In the genomic region with DNA sequence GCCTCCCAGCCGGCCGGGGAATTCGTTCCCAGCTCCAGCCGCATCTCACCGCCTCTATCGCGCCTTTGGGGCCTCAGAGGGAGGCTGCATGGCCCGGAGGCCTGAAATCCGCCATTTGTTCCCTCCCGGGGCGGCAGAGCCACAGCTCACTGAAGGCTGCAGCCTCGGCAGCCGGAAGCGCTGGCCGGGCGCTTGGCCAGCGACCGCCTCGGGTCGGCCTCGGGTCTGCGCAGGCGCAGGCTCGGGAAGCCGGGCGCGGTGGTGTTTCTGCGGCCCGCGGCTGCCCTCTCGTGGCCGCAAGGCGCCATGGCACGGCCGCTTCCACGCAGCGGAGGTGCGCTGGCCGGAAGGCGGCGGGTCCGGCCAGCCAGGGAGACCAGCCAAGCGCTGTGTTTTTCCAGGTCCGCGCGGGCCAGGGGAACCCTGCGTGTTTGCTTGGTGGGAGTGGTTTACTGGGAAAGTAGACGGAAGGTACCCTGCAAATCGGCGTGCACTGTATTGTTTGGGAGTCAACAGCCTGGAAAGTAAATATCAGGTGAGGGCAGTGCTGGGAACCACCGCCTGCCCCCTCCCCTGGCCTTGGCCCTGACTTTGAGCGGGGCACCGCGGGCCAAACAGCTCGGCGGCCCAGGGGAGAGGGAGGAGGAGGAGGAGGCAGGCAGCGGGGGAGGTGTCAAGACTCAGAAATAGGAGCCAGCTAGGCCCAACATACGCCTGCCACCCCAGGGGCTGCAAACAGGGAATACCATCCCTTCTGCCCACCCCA, we compare ENCODE assay signal across 8 cellular contexts. TPM values are rescaled to one million over a fixed set of nuclear protein-coding genes. Genes with fewer than 3 reads are reported as not detected.
A peak's percentile ranks its signal among the peaks of the same experiment; 100 is the strongest.
DNase-seq lines count a peak whose midpoint lies in the region; ATAC-seq and TF ChIP-seq lines count a peak whose summit lies in the region.

No MANE protein-coding gene starts in this region.

- peak overlapping the region; percentile 79 for H3K4me3 ChIP-seq in GM12865 (ENCODE audit: low read depth, low read length)
- H3K4me3 ChIP-seq in NB4 (ENCODE audit: low read depth, low read length) = peak overlapping the region; percentile 38
- H3K4me3 ChIP-seq in adipocyte (ENCODE audit: low read length) = peak overlapping the region; percentile 78

- peak; percentile 90 for DNase-seq in GM12865 (ENCODE audit: low read depth)
- DNase-seq in NB4 (ENCODE audit: low read depth) = peak; percentile 85
- peak; percentile 18 to 55 for DNase-seq in SW 1271 (lab: John Stamatoyannopoulos, UW)
- DNase-seq in adipocyte (ENCODE audit: low read depth) = peak; percentile 94
- peak; percentile 95 for DNase-seq in cardiac septum (ENCODE audit: low spot score)
- peak; percentile 73 to 97 (median 82) for DNase-seq in posterior cingulate gyrus
- peak; percentile 96 for DNase-seq in type B pancreatic cell (ENCODE audit: extremely low spot score, unreplicated experiment)

- peaks cover 61% of the 10 kb centered on the region for H3K27me3 Mint-ChIP-seq in type B pancreatic cell

- H3K27ac Mint-ChIP-seq in type B pancreatic cell = peak overlapping the region; percentile 72

- peak; percentile 58 for TF ChIP-seq POLR2A in NB4 (IDR thresholded peaks at IDR 0.05; ENCODE audit: extremely low read depth, insufficient read length)

- TF ChIP-seq CTCF in GM12865 (IDR thresholded peaks at IDR 0.05; ENCODE audit: insufficient read depth, low read depth, low read length, missing control alignments) = peak; percentile 94
- peak; percentile 68 for TF ChIP-seq CTCF in NB4 (IDR thresholded peaks at IDR 0.05; ENCODE audit: low read depth, low read length)
- peak; percentile 99 for TF ChIP-seq CTCF in type B pancreatic cell (conservative IDR thresholded peaks at IDR 0.05)

- no peaks in the 10 kb centered on the region for H3K36me3 Mint-ChIP-seq in type B pancreatic cell

- intact Hi-C loops in cardiac septum (cut with DNase I) (loop anchor here (1.0 to 5.0 kb wide), 4 partner anchors 41 to 136 kb away; no protein-coding TSS in a partner anchor), posterior cingulate gyrus (cut with DNase I) (loop anchor here (1.0 to 5.0 kb wide), 3 partner anchors 66 to 136 kb away; no protein-coding TSS in a partner anchor)

- H3K9me3 Mint-ChIP-seq in type B pancreatic cell = no peaks in the 10 kb centered on the region

- no peaks in the 10 kb centered on the region for H3K9me3 ChIP-seq in adipocyte (ENCODE audit: control insufficient read depth, low read length)

- peaks cover 16% of the 10 kb centered on the region for H3K4me1 Mint-ChIP-seq in type B pancreatic cell (ENCODE audit: unreplicated experiment)

- ATAC-seq in HG02571 (IDR thresholded peaks at IDR 0.05; ENCODE audit: unreplicated experiment) = peak; percentile 73

- H3K4me3 Mint-ChIP-seq in type B pancreatic cell = peak overlapping the region; percentile 92

- H3K27me3 ChIP-seq in adipocyte (replicated peaks; ENCODE audit: control insufficient read depth, insufficient read depth, low read length) = no peaks in the 10 kb centered on the region

- peaks cover 53% of the 10 kb centered on the region for H3K4me1 ChIP-seq in adipocyte (ENCODE audit: control insufficient read depth, insufficient read depth, low read length)

- H3K9ac ChIP-seq in adipocyte (ENCODE audit: low read length) = peak overlapping the region; percentile 92

- no peaks in the 10 kb centered on the region for H3K36me3 ChIP-seq in adipocyte (ENCODE audit: control insufficient read depth, insufficient read depth, low read length, severe bottlenecking)

RNA-seq across cellular contexts. Expression of a gene that starts 52.7 kb away (rescaled TPM):
- total RNA-seq in cardiac septum (49.9 TPM), type B pancreatic cell (ENCODE audit: low replicate concordance) (0.34 TPM in 1 of 2 replicates, not detected in the other)

Comparison
In these comparisons a context has a peak if more than half of its experiments do, and no peak if none do; other contexts are left out.
1. Peak in every context shown above with its lines: DNase-seq, ATAC-seq and H3K4me3 ChIP-seq.
2. DNase-seq: peak in every context shown above with its lines; median percentile 96 in type B pancreatic cell; 95 in cardiac septum; 94 in adipocyte; 90 in GM12865; 85 in NB4; 82 in posterior cingulate gyrus; 36 in SW 1271.
3. RNA of a gene that starts 52.7 kb away (total RNA-seq): 49.9 TPM in cardiac septum (single experiment); 0.34 TPM in type B pancreatic cell; every median in the first group is over 10 times any median in the second.